In genomic region chr11:92311616-92312449, GRCh38 we compare ENCODE assay signal across 20 cellular contexts.
DNase-seq lines count a peak whose midpoint lies in the region; ATAC-seq and TF ChIP-seq lines count a peak whose summit lies in the region.
"Had no signal": no experiment of that assay in that cellular context is flagged by ENCODE, and none has a peak within 500 bp of the region (broad histone marks: within the 10 kb centered on the region; RNA-seq: fewer than 3 reads in every experiment).

No MANE protein-coding gene starts in this region.

- H3K4me3 ChIP-seq in epithelial cell of esophagus (ENCODE audit: low read length) = no peak overlapping the region
- H3K4me3 ChIP-seq: PC-9 had no signal

- H3K27ac Mint-ChIP-seq in mesothelial cell of epicardium = no peak overlapping the region
- H3K27ac Mint-ChIP-seq: activated naive CD8-positive, alpha-beta T cell treated with anti-CD3 and anti-CD28 coated beads, Interleukin-2, amount 10 ng/mL, durations not matched to agents 7 days and 5 days; activated T-cell treated with anti-CD3 and anti-CD28 coated beads, Interleukin-2, amount 50 U/mL, for 72 hours had no signal

- peaks cover 60% of the 10 kb centered on the region for H3K4me1 Mint-ChIP-seq in mesothelial cell of epicardium
- H3K4me1 Mint-ChIP-seq: activated naive CD8-positive, alpha-beta T cell treated with anti-CD3 and anti-CD28 coated beads, Interleukin-2, amount 10 ng/mL, durations not matched to agents 7 days and 5 days; central memory CD8-positive, alpha-beta T cell had no signal

- H3K27me3 Mint-ChIP-seq in mesothelial cell of epicardium (ENCODE audit: low read depth) = no peaks in the 10 kb centered on the region
- H3K27me3 Mint-ChIP-seq: activated naive CD8-positive, alpha-beta T cell treated with anti-CD3 and anti-CD28 coated beads, Interleukin-2, amount 10 ng/mL, durations not matched to agents 7 days and 5 days; central memory CD8-positive, alpha-beta T cell had no signal

- no peaks in the 10 kb centered on the region for H3K9me3 Mint-ChIP-seq in mesothelial cell of epicardium
- H3K9me3 Mint-ChIP-seq: activated naive CD8-positive, alpha-beta T cell treated with anti-CD3 and anti-CD28 coated beads, Interleukin-2, amount 10 ng/mL, durations not matched to agents 7 days and 5 days; central memory CD8-positive, alpha-beta T cell had no signal

- peak; percentile 34 for TF ChIP-seq CTCF in epithelial cell of esophagus (IDR thresholded peaks at IDR 0.05; ENCODE audit: insufficient read depth, low read depth, low read length, missing control alignments)
- peak; percentile 19 for TF ChIP-seq CTCF in mesothelial cell of epicardium (IDR thresholded peaks at IDR 0.05; ENCODE audit: unreplicated experiment)

- DNase-seq in EH (ENCODE audit: low read depth) (peak; percentile 18), LHCN-M2 (ENCODE audit: low read depth) (peak; percentile 29), epithelial cell of esophagus (ENCODE audit: low read depth) (peak; percentile 62), mesothelial cell of epicardium (ENCODE audit: low spot score in 2 of 2, unreplicated experiment in 2 of 2) (no peak), cerebellar cortex (ENCODE audit: low spot score) (no peak)
- DNase-seq: activated CD4-positive, alpha-beta T cell treated with anti-CD3 and anti-CD28 coated beads, Interleukin-2, amount 50 U/mL, for 48 hours; activated naive CD8-positive, alpha-beta T cell treated with anti-CD3 and anti-CD28 coated beads, Interleukin-2, amount 10 ng/mL, durations not matched to agents 7 days and 5 days; activated T-cell treated with anti-CD3 and anti-CD28 coated beads, Interleukin-2, amount 50 U/mL, for 72 hours; Calu3; Karpas-422; kidney; NCI-H1694; NCI-H524 treated with DMSO at 0.1 percent for 48 hours; PC-9; stimulated activated naive CD8-positive, alpha-beta T cell treated with anti-CD3 and anti-CD28 coated beads, Interleukin-15, Interleukin-2, amounts not matched to agents 100 U/mL and 50 U/mL, for 24 hours; SW 1271 had no signal

- H3K36me3 Mint-ChIP-seq in mesothelial cell of epicardium = no peaks in the 10 kb centered on the region
- H3K36me3 Mint-ChIP-seq: activated naive CD8-positive, alpha-beta T cell treated with anti-CD3 and anti-CD28 coated beads, Interleukin-2, amount 10 ng/mL, durations not matched to agents 7 days and 5 days had no signal

- no peak overlapping the region for H3K4me3 Mint-ChIP-seq in mesothelial cell of epicardium
- H3K4me3 Mint-ChIP-seq: activated naive CD8-positive, alpha-beta T cell treated with anti-CD3 and anti-CD28 coated beads, Interleukin-2, amount 10 ng/mL, durations not matched to agents 7 days and 5 days; activated T-cell treated with anti-CD3 and anti-CD28 coated beads, Interleukin-2, amount 50 U/mL, for 72 hours; central memory CD8-positive, alpha-beta T cell had no signal

- ATAC-seq in HG02938 (IDR thresholded peaks at IDR 0.05; ENCODE audit: unreplicated experiment) (no peak), HG02759 (IDR thresholded peaks at IDR 0.05; ENCODE audit: unreplicated experiment) (no peak), HG02852 (IDR thresholded peaks at IDR 0.05; ENCODE audit: unreplicated experiment) (no peak)
- ATAC-seq: activated T-cell treated with anti-CD3 and anti-CD28 coated beads, Interleukin-2, amount 50 U/mL, for 72 hours; stimulated activated naive CD8-positive, alpha-beta T cell treated with anti-CD3 and anti-CD28 coated beads, Interleukin-15, Interleukin-2, amounts not matched to agents 100 U/mL and 50 U/mL, for 24 hours had no signal

Comparison
In these comparisons a context has a peak if more than half of its experiments do, and no peak if none do; other contexts are left out.
1. DNase-seq: peak in EH (single experiment), LHCN-M2 (single experiment) and epithelial cell of esophagus (single experiment); none in mesothelial cell of epicardium (0 of 2) and cerebellar cortex (single experiment).